20 cellular contexts compared by ENCODE assay signal in genomic region chr4:10001757-10002156, GRCh38. TPM values are rescaled to one million over a fixed set of nuclear protein-coding genes. Genes with fewer than 3 reads are reported as not detected.
DNase-seq lines count a peak whose midpoint lies in the region; ATAC-seq, FAIRE-seq and TF ChIP-seq lines count a peak whose summit lies in the region.
"Had no signal": no experiment of that assay in that cellular context is flagged by ENCODE, and none has a peak within 500 bp of the region (broad histone marks: within the 10 kb centered on the region; RNA-seq: fewer than 3 reads in every experiment).

No MANE protein-coding gene starts in this region.

- intact Hi-C loops in cardiac septum (cut with DNase I) (no loop called here), left cardiac atrium (cut with DNase I) (no loop called here), GM12878 (cut with micrococcal nuclease; ENCODE audit: unreplicated experiment) (loop anchor here (10.0 kb wide), 1 partner anchor 733 kb away; no protein-coding TSS in a partner anchor), esophagus squamous epithelium (cut with DNase I) (no loop called here)
- intact Hi-C loops in CD4-positive, alpha-beta T cell (cut with DNase I, micrococcal nuclease), result no loop called here

- H3F3A ChIP-seq in GM23248 (ENCODE audit: insufficient read depth), result peaks cover 8% of the 10 kb centered on the region; the same call in 1 of the 2 replicates

- TF ChIP-seq EP300 in Ishikawa (IDR thresholded peaks at IDR 0.05; ENCODE audit: borderline replicate concordance) (no peak), GM12878 (IDR thresholded peaks at IDR 0.05; ENCODE audit: borderline replicate concordance in 1 of 2, control insufficient read depth in 1 of 2, low read depth in 2 of 2, low read length in 2 of 2) (no peak)

- no TSS peak for BruUV-seq in GM12878 (replicated peaks; lab: Mats Ljungman, UMichigan)

- H3K9ac ChIP-seq in GM12878 (ENCODE audit: control insufficient read depth, insufficient read depth, low read length) (no peak overlapping the region), GM23248 (no peak overlapping the region)
- H3K9ac ChIP-seq: KMS-11 had no signal

- RAD21 ChIA-PET in GM12878 (lab: Charles Lee; ENCODE audit: unreplicated experiment), result interaction anchor here (5.2 to 7.9 kb wide), 2 partner anchors 13 to 30 kb away, joined by 40 to 69 read pairs; no protein-coding TSS in a partner anchor

- H3K27ac Mint-ChIP-seq in CD4-positive, alpha-beta T cell, result no peak overlapping the region
- H3K27ac Mint-ChIP-seq: CD4-positive, alpha-beta memory T cell had no signal

- H3K4me3 Mint-ChIP-seq in CD4-positive, alpha-beta T cell, result no peak overlapping the region
- H3K4me3 Mint-ChIP-seq: CD4-positive, alpha-beta memory T cell had no signal

- no peaks in the 10 kb centered on the region for H3K27me3 Mint-ChIP-seq in CD4-positive, alpha-beta T cell
- H3K27me3 Mint-ChIP-seq: CD4-positive, alpha-beta memory T cell; IgD-negative memory B cell had no signal

- no peaks in the 10 kb centered on the region for H3K4me1 Mint-ChIP-seq in CD4-positive, alpha-beta T cell (ENCODE audit: low read depth)

- 94% methylated on average over 4 of the region's 4 CpGs for WGBS in GM12878 (ENCODE audit: insufficient coverage, insufficient replicate concordance, low lambda C conversion rate, missing lambda C conversion rate)
- WGBS in GM23248 (ENCODE audit: low coverage in 1 of 2, low lambda C conversion rate in 2 of 2, missing lambda C conversion rate in 2 of 2), 2 experiments, result 91 to 92% methylated on average over 4 of the region's 4 CpGs
- WGBS in esophagus squamous epithelium, 2 donors, result 100% methylated on average over 1 of the region's 4 CpGs

- POLR2A ChIA-PET in GM12878 (lab: Charles Lee), result interaction anchor here (1.1 to 2.2 kb wide), 3 partner anchors 8 to 40 kb away, joined by 3 to 6 read pairs (median 5); no protein-coding TSS in a partner anchor
- POLR2A ChIA-PET in CD4-positive, alpha-beta T cell (lab: Charles Lee), result no interaction called here

- H3K36me3 Mint-ChIP-seq in CD4-positive, alpha-beta T cell (ENCODE audit: low read depth), result no peaks in the 10 kb centered on the region
- H3K36me3 Mint-ChIP-seq: IgD-negative memory B cell had no signal

- CTCF ChIA-PET in GM12878 (lab: Yijun Ruan, JAX), result interaction anchor here (1.0 to 6.6 kb wide), 4 partner anchors 9 to 31 kb away, joined by 3 to 87 read pairs (median 20); no protein-coding TSS in a partner anchor
- CTCF ChIA-PET in CD4-positive, alpha-beta T cell (lab: Charles Lee), result no interaction called here

- H3K79me2 ChIP-seq in GM12878 (ENCODE audit: control insufficient read depth, insufficient read depth, low read length) (no peaks in the 10 kb centered on the region), GM23248 (ENCODE audit: insufficient read depth) (no peaks in the 10 kb centered on the region)

- H3K4me2 ChIP-seq in GM12878 (ENCODE audit: control insufficient read depth, insufficient read depth), result no peak overlapping the region
- H3K4me2 ChIP-seq in GM23248 (ENCODE audit: unreplicated experiment), result no peak overlapping the region
- H3K4me2 ChIP-seq: A549, KMS-11 had no signal

- in situ Hi-C loops in GM12878 (cut with MboI) (no loop called here), GM23248 (cut with MboI) (no loop called here)

- peak; percentile 15 for DNase-seq in cardiac septum (ENCODE audit: low spot score)
- DNase-seq in left cardiac atrium, result no peak
- no peak for DNase-seq in GM12878 (ENCODE audit: low read depth, low spot score)
- no peak for DNase-seq in GM23248
- DNase-seq in CD4-positive, alpha-beta T cell, result no peak
- no peak for DNase-seq in esophagus squamous epithelium (lab: John Stamatoyannopoulos, UW)
- DNase-seq: AML-193; CD4-positive, alpha-beta memory T cell; DMS153; DMS79; GDM1; GOT3; H7 had no signal

- H3K27ac ChIP-seq in GM12878 (ENCODE audit: control insufficient read depth, insufficient read depth) (0 out of 2 replicates have a peak overlapping the region, but pooled peaks have one; percentile 4), GM23248 (no peak overlapping the region), esophagus squamous epithelium (no peak overlapping the region)
- no peak overlapping the region for H3K27ac ChIP-seq in CD4-positive, alpha-beta T cell (ENCODE audit: low read depth, low read length)
- H3K27ac ChIP-seq: 22Rv1, A549, C4-2B, KMS-11 had no signal

- TF ChIP-seq CTCF in GM12878 (IDR thresholded peaks at IDR 0.05 in 2 of 3, conservative IDR thresholded peaks at IDR 0.05 in 1 of 3; ENCODE audit: control insufficient read depth in 2 of 3, extremely low read depth in 1 of 3, insufficient read depth in 1 of 3, low read depth in 3 of 3, low read length in 3 of 3) (no peak), esophagus squamous epithelium (IDR thresholded peaks at IDR 0.05) (no peak)
- no peak for TF ChIP-seq CTCF in CD4-positive, alpha-beta T cell (IDR thresholded peaks at IDR 0.05)

- H2AFZ ChIP-seq in GM12878 (ENCODE audit: control insufficient read depth, low read depth, low read length) (no peak overlapping the region), GM23248 (no peak overlapping the region)

- TF ChIP-seq POLR2A in GM12878 (IDR thresholded peaks at IDR 0.05; ENCODE audit: low read depth, low read length) (no peak), esophagus squamous epithelium (IDR thresholded peaks at IDR 0.05) (no peak)

- H3K27me3 ChIP-seq in GM12878 (replicated peaks in 1 of 2; ENCODE audit: control insufficient read depth in 2 of 2, insufficient read depth in 2 of 2, low read length in 1 of 2) (no peaks in the 10 kb centered on the region), GM23248 (replicated peaks; ENCODE audit: insufficient read depth) (no peaks in the 10 kb centered on the region), esophagus squamous epithelium (no peaks in the 10 kb centered on the region)
- H3K27me3 ChIP-seq in CD4-positive, alpha-beta T cell (ENCODE audit: control insufficient read depth, insufficient read depth, low read length), result no peaks in the 10 kb centered on the region

- no peak overlapping the region for H3K4me3 ChIP-seq in GM12878
- no peak overlapping the region for H3K4me3 ChIP-seq in GM23248
- no peak overlapping the region for H3K4me3 ChIP-seq in esophagus squamous epithelium
- H3K4me3 ChIP-seq: A549 had no signal

- H3K9me3 Mint-ChIP-seq in CD4-positive, alpha-beta T cell, result no peaks in the 10 kb centered on the region

- ATAC-seq in left cardiac atrium (no peak), GM12878 (no peak)
- no peak for ATAC-seq in CD4-positive, alpha-beta T cell (ENCODE audit: poor library complexity)
- ATAC-seq: A549 had no signal

- H3K36me3 ChIP-seq in GM12878 (ENCODE audit: control insufficient read depth in 2 of 2, insufficient read depth in 2 of 2, low read length in 1 of 2), result no peaks in the 10 kb centered on the region
- no peaks in the 10 kb centered on the region for H3K36me3 ChIP-seq in GM23248 (ENCODE audit: low read depth)
- H3K36me3 ChIP-seq in esophagus squamous epithelium, result no peaks in the 10 kb centered on the region

- H3K9me2 ChIP-seq in GM23248 (ENCODE audit: insufficient read depth), result no peaks in the 10 kb centered on the region

- H3K9me3 ChIP-seq in GM12878 (replicated peaks; ENCODE audit: control insufficient read depth, insufficient read depth, low read length), result no peaks in the 10 kb centered on the region; the same call in 2 of the 3 replicates
- H3K9me3 ChIP-seq in GM23248 (ENCODE audit: low read depth), result no peaks in the 10 kb centered on the region
- H3K9me3 ChIP-seq in CD4-positive, alpha-beta T cell (ENCODE audit: control insufficient read depth, low read length), result no peaks in the 10 kb centered on the region
- no peaks in the 10 kb centered on the region for H3K9me3 ChIP-seq in esophagus squamous epithelium
- H3K9me3 ChIP-seq: A549 had no signal

- no peak for TF ChIP-seq RAD21 in Ishikawa (IDR thresholded peaks at IDR 0.05; ENCODE audit: low read depth)
- TF ChIP-seq RAD21 in GM12878 (IDR thresholded peaks at IDR 0.05; ENCODE audit: insufficient read depth, low read depth, low read length), result no peak

- no peaks in the 10 kb centered on the region for H4K20me1 ChIP-seq in GM12878 (ENCODE audit: control insufficient read depth, insufficient read depth)
- no peaks in the 10 kb centered on the region for H4K20me1 ChIP-seq in GM23248 (ENCODE audit: insufficient read depth)

- FAIRE-seq in GM12878 (lab: Jason Lieb, UNC), result no peak
- FAIRE-seq: A549, HTR-8/SVneo had no signal

- SMC1A ChIA-PET in GM12878 (lab: Charles Lee; ENCODE audit: uncharacterized antibody, unreplicated experiment), result interaction anchor here (1.0 to 8.1 kb wide), 4 partner anchors 8 to 237 kb away, joined by 3 to 77 read pairs (median 14); no protein-coding TSS in a partner anchor

- H3K4me1 ChIP-seq in GM12878 (ENCODE audit: control insufficient read depth, insufficient read depth, low read length), result peaks cover 55% of the 10 kb centered on the region
- peaks cover 13% of the 10 kb centered on the region for H3K4me1 ChIP-seq in GM23248 (ENCODE audit: insufficient read depth)
- peaks cover 16 to 42% (median 22%) of the 10 kb centered on the region in 3 donors for H3K4me1 ChIP-seq in esophagus squamous epithelium

TF ChIP-seq in Ishikawa, 13 proteins besides CTCF, POLR2A, EP300 and RAD21 (continues in another document):
- TF ChIP-seq ZBTB7A (IDR thresholded peaks at IDR 0.05; ENCODE audit: low read depth), result no peak
- TF ChIP-seq NFIC (IDR thresholded peaks at IDR 0.05), result no peak

TF ChIP-seq in GM12878, 131 proteins besides CTCF, POLR2A, EP300 and RAD21 (continues in another document):
- TF ChIP-seq FOXM1 (IDR thresholded peaks at IDR 0.05; ENCODE audit: low read depth, low read length), result no peak

RNA-seq across cellular contexts. Expression of gene SLC2A9, which starts 19.5 kb away (rescaled TPM):
- total RNA-seq in cardiac septum (5.5 TPM), left cardiac atrium (10 to 100 TPM; 10.3 to 12.4 TPM), GM12878 (2014; rRNA removed) (0.28 and 0.54 TPM in 2 replicates), GM12878 (2014; rRNA removed; fragmentation: Illumina TruSeq; extraction: Trizol) (0.37 and 0.85 TPM in 2 replicates), GM12878 (2021) (0.43 and 1.2 TPM in 2 replicates), esophagus squamous epithelium (10 to 100 TPM in 2 of 4 donors, 1 to 10 TPM in 2; 8.0 to 18.7 (median 11.5) TPM)
- 1.5 and 1.8 TPM in 2 replicates for total RNA-seq in GM12878 (2013; cell fraction: nucleolus; rRNA removed)
- not detected for polyA plus RNA-seq in GM12878 (2011; ENCODE audit: low read depth)
- polyA plus RNA-seq in GM12878 (2011; rRNA removed) (1.4 and 1.5 TPM in 2 replicates), GM12878 (2014; fragmentation: Illumina TruSeq; extraction: Trizol) (0.24 and 0.35 TPM in 2 replicates), GM12878 (2014; fragmentation: Nextera tagmentation; extraction: Ambion mirVana) (1 to 10 TPM; 1.2 to 1.3 TPM), GM12878 (2014; rRNA removed) (0.46 and 0.74 TPM in 2 replicates), GM12878 (2016; fragmentation: Nextera tagmentation; extraction: Ambion mirVana) (1 to 10 TPM; 2.7 to 2.8 TPM), GM23248 (2016; fragmentation: Nextera tagmentation; extraction: Ambion mirVana) (3.5 and 3.8 TPM in 2 replicates)
- polyA plus RNA-seq in GM12878 (2011; cell fraction: cytosol; rRNA removed), result 1.5 and 1.8 TPM in 2 replicates
- 3.8 and 4.2 TPM in 2 replicates for polyA plus RNA-seq in GM12878 (2011; cell fraction: nucleus; rRNA removed)
- polyA plus RNA-seq in GM12878 (2012), result 0.18 and 0.42 TPM in 2 replicates
- 2.0 and 3.6 TPM in 2 replicates for polyA minus RNA-seq in GM12878 (2011; rRNA and poly(A)+ RNA removed)
- not detected in 2 replicates for polyA minus RNA-seq in GM12878 (2011; cell fraction: cytosol; rRNA and poly(A)+ RNA removed)
- polyA minus RNA-seq in GM12878 (2011; cell fraction: nucleus; rRNA and poly(A)+ RNA removed), result 6.3 and 9.8 TPM in 2 replicates
- total RNA-seq in GM23248 (2014; rRNA removed; shearing (Covaris generic)), result 0.25 and 2.8 TPM in 2 replicates
- total RNA-seq in CD4-positive, alpha-beta T cell, result 1 to 10 TPM; 2.2 to 3.6 TPM
- total RNA-seq: H7 had no signal
